ENCODE assay signal across 17 cellular contexts in the genomic region with DNA sequence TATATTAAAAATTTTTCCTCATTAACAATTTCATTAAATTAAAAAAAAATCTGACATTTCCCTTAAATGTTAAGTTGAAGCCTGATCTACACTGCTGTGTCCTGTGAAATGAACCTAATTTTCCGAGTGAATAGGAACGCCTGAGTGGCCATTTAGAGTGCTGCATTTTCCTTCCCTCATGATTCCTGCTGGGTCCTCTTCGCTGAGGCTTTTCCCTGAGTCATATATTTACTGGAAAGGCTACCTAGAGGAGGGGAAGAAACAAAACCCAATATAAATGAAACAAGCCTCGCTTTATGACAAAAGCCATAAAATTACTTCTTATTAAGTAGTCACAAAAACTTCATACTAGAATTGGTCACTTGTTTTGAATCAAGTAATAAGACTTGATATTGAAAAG.
"Had no signal": no experiment of that assay in that cellular context is flagged by ENCODE, and none has a peak within 500 bp of the region (broad histone marks: within the 10 kb centered on the region; RNA-seq: fewer than 3 reads in every experiment).

No MANE protein-coding gene starts in this region.

- H3K4me3 ChIP-seq: coronary artery, left ventricle myocardium inferior, pancreas, right lobe of liver, stomach, upper lobe of left lung had no signal

- H3K4me3 Mint-ChIP-seq: activated CD4-positive, alpha-beta memory T cell treated with anti-CD3 and anti-CD28 coated beads, Interleukin-2, amount 10 ng/mL, durations not matched to agents 7 days and 5 days; activated CD8-positive, alpha-beta memory T cell treated with anti-CD3 and anti-CD28 coated beads, Interleukin-2, amount 10 ng/mL, durations not matched to agents 7 days and 5 days; activated naive CD4-positive, alpha-beta T cell treated with anti-CD3 and anti-CD28 coated beads for 36 hours had no signal

- H3K27ac Mint-ChIP-seq: activated CD4-positive, alpha-beta memory T cell treated with anti-CD3 and anti-CD28 coated beads, Interleukin-2, amount 10 ng/mL, durations not matched to agents 7 days and 5 days; activated CD8-positive, alpha-beta memory T cell treated with anti-CD3 and anti-CD28 coated beads, Interleukin-2, amount 10 ng/mL, durations not matched to agents 7 days and 5 days; activated naive CD4-positive, alpha-beta T cell treated with anti-CD3 and anti-CD28 coated beads for 36 hours had no signal

- H3K27me3 ChIP-seq: foreskin keratinocyte, neutrophil, pancreas, right lobe of liver, stomach, upper lobe of left lung had no signal

- H3K27me3 Mint-ChIP-seq: activated CD4-positive, alpha-beta memory T cell treated with anti-CD3 and anti-CD28 coated beads, Interleukin-2, amount 10 ng/mL, durations not matched to agents 7 days and 5 days; activated CD8-positive, alpha-beta memory T cell treated with anti-CD3 and anti-CD28 coated beads, Interleukin-2, amount 10 ng/mL, durations not matched to agents 7 days and 5 days had no signal

- H3K9me3 ChIP-seq: left ventricle myocardium inferior, neutrophil, pancreas, right lobe of liver, stomach, upper lobe of left lung had no signal

- H3K27ac ChIP-seq: coronary artery, foreskin keratinocyte, left ventricle myocardium inferior, neutrophil, pancreas, right lobe of liver, stomach, upper lobe of left lung had no signal

- H3K9me3 Mint-ChIP-seq: activated CD4-positive, alpha-beta memory T cell treated with anti-CD3 and anti-CD28 coated beads, Interleukin-2, amount 10 ng/mL, durations not matched to agents 7 days and 5 days; activated naive CD4-positive, alpha-beta T cell treated with anti-CD3 and anti-CD28 coated beads for 36 hours had no signal

- H3K4me1 ChIP-seq: foreskin keratinocyte, left ventricle myocardium inferior, right lobe of liver had no signal

- DNase-seq: activated CD4-positive, alpha-beta memory T cell treated with anti-CD3 and anti-CD28 coated beads, Interleukin-2, amount 10 ng/mL, durations not matched to agents 7 days and 5 days; activated CD4-positive, alpha-beta T cell treated with anti-CD3 and anti-CD28 coated beads for 48 hours; activated CD4-positive, CD25-positive, alpha-beta regulatory T cell; activated CD8-positive, alpha-beta memory T cell treated with anti-CD3 and anti-CD28 coated beads, Interleukin-2, amount 10 ng/mL, durations not matched to agents 7 days and 5 days; activated naive CD4-positive, alpha-beta T cell treated with anti-CD3 and anti-CD28 coated beads for 36 hours; foreskin keratinocyte; hypothalamus; left ventricle myocardium inferior; mammary epithelial cell; pancreas; right lobe of liver; small intestine; stimulated activated CD4-positive, alpha-beta T cell treated with anti-CD3 and anti-CD28 coated beads, Interleukin-4, amount 100 ng/mL, for 1 hour; stomach; upper lobe of left lung had no signal

- ATAC-seq: activated CD8-positive, alpha-beta memory T cell treated with anti-CD3 and anti-CD28 coated beads, Interleukin-2, amount 10 ng/mL, durations not matched to agents 7 days and 5 days; foreskin keratinocyte; pancreas; right lobe of liver had no signal
